Comparison of ENCODE assay signal across 1 cellular context in the genomic region with DNA sequence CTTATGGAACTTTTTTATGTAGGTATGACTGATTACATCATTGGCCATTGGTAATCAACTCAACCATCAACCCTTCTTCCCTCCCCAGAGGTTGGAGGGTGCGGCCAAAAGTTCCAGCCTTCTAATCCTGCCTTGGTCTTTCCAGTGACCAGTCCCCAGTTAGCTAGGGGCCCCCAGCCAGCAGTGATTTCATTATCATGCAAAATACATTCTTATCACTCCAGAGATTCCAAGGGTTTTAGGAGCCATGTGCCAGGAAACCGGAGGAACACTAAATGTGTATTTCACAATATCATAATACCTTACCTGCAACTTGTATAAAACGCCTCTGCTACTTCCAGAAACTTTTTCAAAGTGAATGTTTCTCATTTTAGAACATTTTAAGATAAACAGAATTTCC.
A peak's percentile ranks its signal among the peaks of the same experiment; 100 is the strongest.
TF ChIP-seq lines count a peak whose summit lies in the region.

No MANE protein-coding gene starts in this region.

TF ChIP-seq in GM23338, 12 proteins besides CTCF, POLR2A, EP300 and RAD21 (continued from another document):
- TF ChIP-seq, protein P1, sequence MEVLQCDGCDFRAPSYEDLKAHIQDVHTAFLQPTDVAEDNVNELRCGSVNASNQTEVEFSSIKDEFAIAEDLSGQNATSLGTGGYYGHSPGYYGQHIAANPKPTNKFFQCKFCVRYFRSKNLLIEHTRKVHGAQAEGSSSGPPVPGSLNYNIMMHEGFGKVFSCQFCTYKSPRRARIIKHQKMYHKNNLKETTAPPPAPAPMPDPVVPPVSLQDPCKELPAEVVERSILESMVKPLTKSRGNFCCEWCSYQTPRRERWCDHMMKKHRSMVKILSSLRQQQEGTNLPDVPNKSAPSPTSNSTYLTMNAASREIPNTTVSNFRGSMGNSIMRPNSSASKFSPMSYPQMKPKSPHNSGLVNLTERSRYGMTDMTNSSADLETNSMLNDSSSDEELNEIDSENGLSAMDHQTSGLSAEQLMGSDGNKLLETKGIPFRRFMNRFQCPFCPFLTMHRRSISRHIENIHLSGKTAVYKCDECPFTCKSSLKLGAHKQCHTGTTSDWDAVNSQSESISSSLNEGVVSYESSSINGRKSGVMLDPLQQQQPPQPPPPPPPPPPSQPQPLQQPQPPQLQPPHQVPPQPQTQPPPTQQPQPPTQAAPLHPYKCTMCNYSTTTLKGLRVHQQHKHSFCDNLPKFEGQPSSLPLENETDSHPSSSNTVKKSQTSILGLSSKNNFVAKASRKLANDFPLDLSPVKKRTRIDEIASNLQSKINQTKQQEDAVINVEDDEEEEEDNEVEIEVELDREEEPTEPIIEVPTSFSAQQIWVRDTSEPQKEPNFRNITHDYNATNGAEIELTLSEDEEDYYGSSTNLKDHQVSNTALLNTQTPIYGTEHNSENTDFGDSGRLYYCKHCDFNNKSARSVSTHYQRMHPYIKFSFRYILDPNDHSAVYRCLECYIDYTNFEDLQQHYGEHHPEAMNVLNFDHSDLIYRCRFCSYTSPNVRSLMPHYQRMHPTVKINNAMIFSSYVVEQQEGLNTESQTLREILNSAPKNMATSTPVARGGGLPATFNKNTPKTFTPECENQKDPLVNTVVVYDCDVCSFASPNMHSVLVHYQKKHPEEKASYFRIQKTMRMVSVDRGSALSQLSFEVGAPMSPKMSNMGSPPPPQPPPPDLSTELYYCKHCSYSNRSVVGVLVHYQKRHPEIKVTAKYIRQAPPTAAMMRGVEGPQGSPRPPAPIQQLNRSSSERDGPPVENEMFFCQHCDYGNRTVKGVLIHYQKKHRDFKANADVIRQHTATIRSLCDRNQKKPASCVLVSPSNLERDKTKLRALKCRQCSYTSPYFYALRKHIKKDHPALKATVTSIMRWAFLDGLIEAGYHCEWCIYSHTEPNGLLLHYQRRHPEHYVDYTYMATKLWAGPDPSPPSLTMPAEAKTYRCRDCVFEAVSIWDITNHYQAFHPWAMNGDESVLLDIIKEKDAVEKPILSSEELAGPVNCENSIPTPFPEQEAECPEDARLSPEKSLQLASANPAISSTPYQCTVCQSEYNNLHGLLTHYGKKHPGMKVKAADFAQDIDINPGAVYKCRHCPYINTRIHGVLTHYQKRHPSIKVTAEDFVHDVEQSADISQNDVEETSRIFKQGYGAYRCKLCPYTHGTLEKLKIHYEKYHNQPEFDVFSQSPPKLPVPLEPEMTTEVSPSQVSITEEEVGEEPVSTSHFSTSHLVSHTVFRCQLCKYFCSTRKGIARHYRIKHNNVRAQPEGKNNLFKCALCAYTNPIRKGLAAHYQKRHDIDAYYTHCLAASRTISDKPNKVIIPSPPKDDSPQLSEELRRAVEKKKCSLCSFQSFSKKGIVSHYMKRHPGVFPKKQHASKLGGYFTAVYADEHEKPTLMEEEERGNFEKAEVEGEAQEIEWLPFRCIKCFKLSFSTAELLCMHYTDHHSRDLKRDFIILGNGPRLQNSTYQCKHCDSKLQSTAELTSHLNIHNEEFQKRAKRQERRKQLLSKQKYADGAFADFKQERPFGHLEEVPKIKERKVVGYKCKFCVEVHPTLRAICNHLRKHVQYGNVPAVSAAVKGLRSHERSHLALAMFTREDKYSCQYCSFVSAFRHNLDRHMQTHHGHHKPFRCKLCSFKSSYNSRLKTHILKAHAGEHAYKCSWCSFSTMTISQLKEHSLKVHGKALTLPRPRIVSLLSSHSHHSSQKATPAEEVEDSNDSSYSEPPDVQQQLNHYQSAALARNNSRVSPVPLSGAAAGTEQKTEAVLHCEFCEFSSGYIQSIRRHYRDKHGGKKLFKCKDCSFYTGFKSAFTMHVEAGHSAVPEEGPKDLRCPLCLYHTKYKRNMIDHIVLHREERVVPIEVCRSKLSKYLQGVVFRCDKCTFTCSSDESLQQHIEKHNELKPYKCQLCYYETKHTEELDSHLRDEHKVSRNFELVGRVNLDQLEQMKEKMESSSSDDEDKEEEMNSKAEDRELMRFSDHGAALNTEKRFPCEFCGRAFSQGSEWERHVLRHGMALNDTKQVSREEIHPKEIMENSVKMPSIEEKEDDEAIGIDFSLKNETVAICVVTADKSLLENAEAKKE (CRISPR knock-in tag; IDR thresholded peaks at IDR 0.05), result peak; percentile 61; the same call in 1 of the 2 replicates
